ENCODE assay signal across 12 cellular contexts in the genomic region with DNA sequence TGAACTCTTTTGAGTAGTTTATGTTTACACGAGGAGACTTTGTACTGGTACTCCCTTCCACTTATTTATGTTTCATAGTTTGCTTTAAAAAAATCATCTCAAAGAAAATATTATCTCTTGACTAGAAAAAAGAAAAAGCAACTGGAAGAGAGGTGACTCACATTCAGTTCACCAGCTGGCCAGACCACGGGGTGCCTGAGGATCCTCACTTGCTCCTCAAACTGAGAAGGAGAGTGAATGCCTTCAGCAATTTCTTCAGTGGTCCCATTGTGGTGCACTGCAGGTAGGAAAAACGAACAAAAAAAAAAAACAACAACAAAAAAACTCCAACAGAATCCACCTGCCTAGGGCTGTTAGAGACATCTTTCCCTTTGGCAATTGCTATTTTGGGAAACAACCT.
A peak's percentile ranks its signal among the peaks of the same experiment; 100 is the strongest.
DNase-seq lines count a peak whose midpoint lies in the region; ATAC-seq and TF ChIP-seq lines count a peak whose summit lies in the region.
"Had no signal": no experiment of that assay in that cellular context is flagged by ENCODE, and none has a peak within 500 bp of the region (broad histone marks: within the 10 kb centered on the region; RNA-seq: fewer than 3 reads in every experiment).

No MANE protein-coding gene starts in this region.

- H3K4me3 Mint-ChIP-seq in activated CD4-positive, alpha-beta memory T cell treated with anti-CD3 and anti-CD28 coated beads for 36 hours, result no peak overlapping the region
- no peak overlapping the region for H3K4me3 Mint-ChIP-seq in activated CD4-positive, alpha-beta memory T cell treated with anti-CD3 and anti-CD28 coated beads, Interleukin-2, amount 10 ng/mL, durations not matched to agents 7 days and 5 days
- H3K4me3 Mint-ChIP-seq in activated B cell treated with CpG ODN at 0.5 μM for 24 hours, result no peak overlapping the region
- H3K4me3 Mint-ChIP-seq: dendritic cell treated with granulocyte-macrophage colony-stimulating factor and Interleukin-4, amounts not matched to agents 40 ng/mL and 50 ng/mL, for 4 days had no signal

- POLR2A ChIA-PET in activated CD4-positive, alpha-beta memory T cell treated with anti-CD3 and anti-CD28 coated beads for 36 hours (lab: Charles Lee), result no interaction called here
- POLR2A ChIA-PET in activated CD4-positive, alpha-beta memory T cell treated with anti-CD3 and anti-CD28 coated beads, Interleukin-2, amount 10 ng/mL, durations not matched to agents 7 days and 5 days (lab: Charles Lee), result no interaction called here
- POLR2A ChIA-PET in activated B cell treated with CpG ODN at 0.5 μM for 24 hours (lab: Charles Lee), result no interaction called here

- H3K4me1 Mint-ChIP-seq in activated CD4-positive, alpha-beta memory T cell treated with anti-CD3 and anti-CD28 coated beads for 36 hours (ENCODE audit: low read depth), result peaks cover 53% of the 10 kb centered on the region
- H3K4me1 Mint-ChIP-seq in activated CD4-positive, alpha-beta memory T cell treated with anti-CD3 and anti-CD28 coated beads, Interleukin-2, amount 10 ng/mL, durations not matched to agents 7 days and 5 days, result peaks cover 49% of the 10 kb centered on the region
- peaks cover 4% of the 10 kb centered on the region for H3K4me1 Mint-ChIP-seq in activated B cell treated with CpG ODN at 0.5 μM for 24 hours

- H3K9me3 Mint-ChIP-seq in activated CD4-positive, alpha-beta memory T cell treated with anti-CD3 and anti-CD28 coated beads for 36 hours, result peaks cover 3% of the 10 kb centered on the region
- peaks cover 6% of the 10 kb centered on the region for H3K9me3 Mint-ChIP-seq in activated CD4-positive, alpha-beta memory T cell treated with anti-CD3 and anti-CD28 coated beads, Interleukin-2, amount 10 ng/mL, durations not matched to agents 7 days and 5 days
- no peaks in the 10 kb centered on the region for H3K9me3 Mint-ChIP-seq in activated B cell treated with CpG ODN at 0.5 μM for 24 hours
- H3K9me3 Mint-ChIP-seq: dendritic cell treated with granulocyte-macrophage colony-stimulating factor and Interleukin-4, amounts not matched to agents 40 ng/mL and 50 ng/mL, for 4 days had no signal

- DNase-seq in activated CD4-positive, alpha-beta memory T cell treated with anti-CD3 and anti-CD28 coated beads for 36 hours, result peak; percentile 24
- DNase-seq in activated CD4-positive, alpha-beta memory T cell treated with anti-CD3 and anti-CD28 coated beads, Interleukin-2, amount 10 ng/mL, durations not matched to agents 7 days and 5 days, result no peak
- peak; percentile 22 for DNase-seq in GM03348 (ENCODE audit: low spot score)
- no peak for DNase-seq in activated B cell treated with CpG ODN at 0.5 μM for 24 hours
- peak; percentile 41 for DNase-seq in iris pigment epithelial cell (ENCODE audit: low read depth)
- DNase-seq in SHP77 treated with DMSO at 0.1 percent for 48 hours (lab: John Stamatoyannopoulos, UW), result no peak
- no peak for DNase-seq in HPDE6-E6E7 (ENCODE audit: extremely low spot score)
- DNase-seq: anterior cingulate cortex, lower lobe of right lung, NCI-H2081 treated with DMSO at 0.1 percent for 48 hours had no signal

- intact Hi-C loops in activated CD4-positive, alpha-beta memory T cell treated with anti-CD3 and anti-CD28 coated beads for 36 hours (cut with micrococcal nuclease), result no loop called here
- intact Hi-C loops in activated B cell treated with CpG ODN at 0.5 μM for 24 hours (cut with micrococcal nuclease), result loop anchor here (2.0 kb wide), 2 partner anchors 13 to 15 kb away; no protein-coding TSS in a partner anchor

- ATAC-seq in activated B cell treated with CpG ODN at 0.5 μM for 24 hours (ENCODE audit: low read depth) (no peak), GM18861 (IDR thresholded peaks at IDR 0.05; ENCODE audit: unreplicated experiment) (no peak)
- ATAC-seq: lower lobe of right lung had no signal

- CTCF ChIA-PET in activated CD4-positive, alpha-beta memory T cell treated with anti-CD3 and anti-CD28 coated beads for 36 hours (lab: Charles Lee), result interaction anchor here (1.4 kb wide), 1 partner anchor 371 kb away, joined by 4 read pairs; no protein-coding TSS in a partner anchor
- CTCF ChIA-PET in activated CD4-positive, alpha-beta memory T cell treated with anti-CD3 and anti-CD28 coated beads, Interleukin-2, amount 10 ng/mL, durations not matched to agents 7 days and 5 days (lab: Charles Lee), result no interaction called here
- CTCF ChIA-PET in activated B cell treated with CpG ODN at 0.5 μM for 24 hours (lab: Charles Lee), result no interaction called here

- peaks cover 54% of the 10 kb centered on the region for H3K36me3 Mint-ChIP-seq in activated CD4-positive, alpha-beta memory T cell treated with anti-CD3 and anti-CD28 coated beads for 36 hours
- H3K36me3 Mint-ChIP-seq in activated CD4-positive, alpha-beta memory T cell treated with anti-CD3 and anti-CD28 coated beads, Interleukin-2, amount 10 ng/mL, durations not matched to agents 7 days and 5 days (ENCODE audit: low read depth), result peaks cover 65% of the 10 kb centered on the region
- peaks cover 61% of the 10 kb centered on the region for H3K36me3 Mint-ChIP-seq in activated B cell treated with CpG ODN at 0.5 μM for 24 hours (ENCODE audit: low read depth)

- TF ChIP-seq CTCF in activated B cell treated with CpG ODN at 0.5 μM for 24 hours (IDR thresholded peaks at IDR 0.05), result no peak

- H3K27me3 Mint-ChIP-seq in activated CD4-positive, alpha-beta memory T cell treated with anti-CD3 and anti-CD28 coated beads for 36 hours, result no peaks in the 10 kb centered on the region
- H3K27me3 Mint-ChIP-seq in activated CD4-positive, alpha-beta memory T cell treated with anti-CD3 and anti-CD28 coated beads, Interleukin-2, amount 10 ng/mL, durations not matched to agents 7 days and 5 days, result no peaks in the 10 kb centered on the region
- H3K27me3 Mint-ChIP-seq in activated B cell treated with CpG ODN at 0.5 μM for 24 hours, result no peaks in the 10 kb centered on the region
- H3K27me3 Mint-ChIP-seq: dendritic cell treated with granulocyte-macrophage colony-stimulating factor and Interleukin-4, amounts not matched to agents 40 ng/mL and 50 ng/mL, for 4 days had no signal

- peak overlapping the region; percentile 49 for H3K27ac Mint-ChIP-seq in activated CD4-positive, alpha-beta memory T cell treated with anti-CD3 and anti-CD28 coated beads for 36 hours
- H3K27ac Mint-ChIP-seq in activated CD4-positive, alpha-beta memory T cell treated with anti-CD3 and anti-CD28 coated beads, Interleukin-2, amount 10 ng/mL, durations not matched to agents 7 days and 5 days, result no peak overlapping the region
- H3K27ac Mint-ChIP-seq in activated B cell treated with CpG ODN at 0.5 μM for 24 hours, result peak overlapping the region; percentile 24
- H3K27ac Mint-ChIP-seq: dendritic cell treated with granulocyte-macrophage colony-stimulating factor and Interleukin-4, amounts not matched to agents 40 ng/mL and 50 ng/mL, for 4 days had no signal

Comparison
In these comparisons a context has a peak if more than half of its experiments do, and no peak if none do; other contexts are left out.
1. DNase-seq: peak in activated CD4-positive, alpha-beta memory T cell treated with anti-CD3 and anti-CD28 coated beads for 36 hours (single experiment), GM03348 (single experiment) and iris pigment epithelial cell (single experiment); none in activated CD4-positive, alpha-beta memory T cell treated with anti-CD3 and anti-CD28 coated beads, Interleukin-2, amount 10 ng/mL, durations not matched to agents 7 days and 5 days (single experiment), activated B cell treated with CpG ODN at 0.5 μM for 24 hours (single experiment), SHP77 treated with DMSO at 0.1 percent for 48 hours (single experiment) and HPDE6-E6E7 (single experiment).